In the genomic region with DNA sequence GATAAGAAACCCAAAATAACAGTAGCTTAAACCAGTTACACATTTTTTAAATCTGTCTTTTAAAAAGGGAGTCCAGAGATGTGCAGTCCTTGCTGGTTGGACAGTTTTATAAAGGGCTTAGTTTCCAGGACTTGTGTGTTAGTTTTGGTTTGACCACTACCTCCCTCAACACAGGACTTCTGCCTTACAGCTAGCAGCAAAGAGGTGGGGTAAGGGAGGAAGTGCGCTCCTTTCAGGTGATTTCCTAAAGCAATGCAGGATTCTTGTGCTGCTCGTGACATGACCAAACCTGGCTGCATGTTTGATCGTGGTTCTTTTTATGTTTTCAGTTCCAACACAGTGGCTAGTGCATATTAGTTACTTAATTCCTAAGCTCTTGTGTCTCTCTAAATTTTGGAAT, we compare ENCODE assay signal across 25 cellular contexts.
DNase-seq lines count a peak whose midpoint lies in the region; ATAC-seq and TF ChIP-seq lines count a peak whose summit lies in the region.
"Had no signal": no experiment of that assay in that cellular context is flagged by ENCODE, and none has a peak within 500 bp of the region (broad histone marks: within the 10 kb centered on the region; RNA-seq: fewer than 3 reads in every experiment).

No MANE protein-coding gene starts in this region.

- DNase-seq in NCI-H82 (lab: John Stamatoyannopoulos, UW) (peak; percentile 42), NCI-H82 treated with DMSO at 0.1 percent for 48 hours (lab: John Stamatoyannopoulos, UW; ENCODE audit: unreplicated experiment) (no peak), GM23338 (ENCODE audit: low spot score) (peak; percentile 14), UCSD-AML1 (lab: John Stamatoyannopoulos, UW; ENCODE audit: unreplicated experiment) (peak; percentile 3), esophagus muscularis mucosa (ENCODE audit: extremely low spot score) (no peak)
- no peak for DNase-seq in activated T-cell treated with anti-CD3 and anti-CD28 coated beads, Interleukin-2, amount 50 U/mL, for 4 hours
- DNase-seq in stimulated activated CD4-positive, alpha-beta T cell treated with anti-CD3 and anti-CD28 coated beads, Interleukin-4, amount 100 ng/mL, for 24 hours: no peak
- DNase-seq: activated CD4-positive, alpha-beta T cell treated with anti-CD3 and anti-CD28 coated beads for 48 hours; activated naive CD4-positive, alpha-beta T cell; Calu3; cerebellar nuclear complex; effector CD4-positive, alpha-beta T cell; immature natural killer cell; lower lobe of right lung; naive B cell; NCI-H2029; NCI-H446 treated with DMSO at 0.1 percent for 48 hours; posterior cingulate gyrus; stimulated activated CD4-positive, alpha-beta T cell treated with anti-CD3 and anti-CD28 coated beads, Interleukin-4, amount 100 ng/mL, for 4 hours; SW 1271 had no signal

- H3K4me3 Mint-ChIP-seq in GM23338: no peak overlapping the region
- H3K4me3 Mint-ChIP-seq in activated T-cell treated with anti-CD3 and anti-CD28 coated beads, Interleukin-2, amount 50 U/mL, for 4 hours: no peak overlapping the region
- H3K4me3 Mint-ChIP-seq: B cell, immature natural killer cell, naive B cell had no signal

- no peaks in the 10 kb centered on the region for H3K27me3 ChIP-seq in GM23338 (ENCODE audit: insufficient read depth)
- no peaks in the 10 kb centered on the region for H3K27me3 ChIP-seq in esophagus muscularis mucosa
- H3K27me3 ChIP-seq: ascending aorta, suprapubic skin had no signal

- TF ChIP-seq CTCF in GM23338 (conservative IDR thresholded peaks at IDR 0.05; ENCODE audit: low read depth in 2 of 2) (no peak), esophagus muscularis mucosa (IDR thresholded peaks at IDR 0.05) (no peak)

- no peak for ATAC-seq in GM23338
- ATAC-seq in activated T-cell treated with anti-CD3 and anti-CD28 coated beads, Interleukin-2, amount 50 U/mL, for 4 hours: no peak
- ATAC-seq in SK-N-SH treated with all-trans-retinoic acid at 6 μM for 48 hours: no peak
- ATAC-seq: lower lobe of right lung had no signal

- H3K27me3 Mint-ChIP-seq in GM23338 (ENCODE audit: insufficient read depth, low read depth, poor library complexity): no peaks in the 10 kb centered on the region
- no peaks in the 10 kb centered on the region for H3K27me3 Mint-ChIP-seq in activated T-cell treated with anti-CD3 and anti-CD28 coated beads, Interleukin-2, amount 50 U/mL, for 4 hours (ENCODE audit: low read depth)
- H3K27me3 Mint-ChIP-seq: B cell, naive B cell had no signal

- no peaks in the 10 kb centered on the region for H4K20me1 ChIP-seq in GM23338 (replicated peaks; ENCODE audit: insufficient read depth)

- H3K9me3 Mint-ChIP-seq in GM23338: no peaks in the 10 kb centered on the region
- no peaks in the 10 kb centered on the region for H3K9me3 Mint-ChIP-seq in activated T-cell treated with anti-CD3 and anti-CD28 coated beads, Interleukin-2, amount 50 U/mL, for 4 hours

- H3F3A ChIP-seq in GM23338 (replicated peaks; ENCODE audit: low read depth): no peaks in the 10 kb centered on the region

- intact Hi-C loops in esophagus muscularis mucosa (cut with DNase I): no loop called here

- H3K4me2 ChIP-seq in GM23338: no peak overlapping the region

- no peak overlapping the region for H3K4me3 ChIP-seq in GM23338
- no peak overlapping the region for H3K4me3 ChIP-seq in esophagus muscularis mucosa
- H3K4me3 ChIP-seq: ascending aorta, lower lobe of right lung, suprapubic skin had no signal

- no peak overlapping the region for H3K27ac Mint-ChIP-seq in GM23338
- H3K27ac Mint-ChIP-seq: B cell, immature natural killer cell, naive B cell had no signal

- H2AFZ ChIP-seq in GM23338: no peak overlapping the region

- H3K4me1 ChIP-seq in GM23338 (ENCODE audit: insufficient read depth) (no peaks in the 10 kb centered on the region), esophagus muscularis mucosa (no peaks in the 10 kb centered on the region)
- H3K4me1 ChIP-seq: ascending aorta, lower lobe of right lung, suprapubic skin had no signal

- H3K9me3 ChIP-seq in esophagus muscularis mucosa: no peaks in the 10 kb centered on the region
- H3K9me3 ChIP-seq: ascending aorta, lower lobe of right lung, suprapubic skin had no signal

- 100% methylated on average over 3 of the region's 3 CpGs for WGBS in esophagus muscularis mucosa

- no peaks in the 10 kb centered on the region for H3K79me2 ChIP-seq in GM23338 (replicated peaks; ENCODE audit: insufficient read depth)

- no peak for TF ChIP-seq EP300 in esophagus muscularis mucosa (IDR thresholded peaks at IDR 0.05)

- H3K36me3 Mint-ChIP-seq in GM23338 (ENCODE audit: low read depth): no peaks in the 10 kb centered on the region
- no peaks in the 10 kb centered on the region for H3K36me3 Mint-ChIP-seq in activated T-cell treated with anti-CD3 and anti-CD28 coated beads, Interleukin-2, amount 50 U/mL, for 4 hours (ENCODE audit: insufficient read depth)
- H3K36me3 Mint-ChIP-seq: immature natural killer cell, naive B cell had no signal

- H3K4me1 Mint-ChIP-seq in GM23338: 0 out of 3 replicates have a peak, but pooled peaks cover 5% of the 10 kb centered on the region
- H3K4me1 Mint-ChIP-seq in activated T-cell treated with anti-CD3 and anti-CD28 coated beads, Interleukin-2, amount 50 U/mL, for 4 hours (ENCODE audit: low read depth): no peaks in the 10 kb centered on the region
- H3K4me1 Mint-ChIP-seq: B cell, immature natural killer cell, naive B cell had no signal

- H3K27ac ChIP-seq in GM23338 (ENCODE audit: low read depth): no peak overlapping the region
- H3K27ac ChIP-seq in esophagus muscularis mucosa (replicated peaks in 1 of 4): no peak overlapping the region
- H3K27ac ChIP-seq: 22Rv1, ascending aorta, lower lobe of right lung, suprapubic skin had no signal

- H3K36me3 ChIP-seq in GM23338 (ENCODE audit: insufficient read depth) (no peaks in the 10 kb centered on the region), esophagus muscularis mucosa (no peaks in the 10 kb centered on the region)
- H3K36me3 ChIP-seq: ascending aorta, lower lobe of right lung, suprapubic skin had no signal

- H3K9me2 ChIP-seq in GM23338 (ENCODE audit: insufficient read depth): no peaks in the 10 kb centered on the region

- TF ChIP-seq POLR2A in esophagus muscularis mucosa (IDR thresholded peaks at IDR 0.05; ENCODE audit: low read depth): no peak

TF ChIP-seq in GM23338, 12 proteins besides CTCF, POLR2A, EP300 and RAD21 (continues in another document):
- no peak for TF ChIP-seq EZH2phosphoT487 (IDR thresholded peaks at IDR 0.05; ENCODE audit: unreplicated experiment)

TF ChIP-seq in SK-N-SH treated with all-trans-retinoic acid at 6 μM for 48 hours, 23 proteins besides CTCF, POLR2A, EP300 and RAD21 (continues in another document):
- no peak for TF ChIP-seq ZFP3 (CRISPR knock-in tag; IDR thresholded peaks at IDR 0.05)
- TF ChIP-seq TSHZ2 (CRISPR knock-in tag; IDR thresholded peaks at IDR 0.05): no peak
- no peak for TF ChIP-seq TCF4 (CRISPR knock-in tag; IDR thresholded peaks at IDR 0.05; ENCODE audit: borderline replicate concordance)
- TF ChIP-seq GLIS3 (CRISPR knock-in tag; IDR thresholded peaks at IDR 0.05): no peak
- TF ChIP-seq ZFP30 (CRISPR knock-in tag; IDR thresholded peaks at IDR 0.05): no peak
- TF ChIP-seq ZNF8 (CRISPR knock-in tag; IDR thresholded peaks at IDR 0.05): no peak
- no peak for TF ChIP-seq BACH2 (CRISPR knock-in tag; IDR thresholded peaks at IDR 0.05; ENCODE audit: borderline replicate concordance)
- TF ChIP-seq ZNF565 (CRISPR knock-in tag; conservative IDR thresholded peaks at IDR 0.05; ENCODE audit: low read depth): no peak
- no peak for TF ChIP-seq ZC3H10 (CRISPR knock-in tag; IDR thresholded peaks at IDR 0.05)
- TF ChIP-seq ISL1 (CRISPR knock-in tag; IDR thresholded peaks at IDR 0.05): no peak
- no peak for TF ChIP-seq PPARA (CRISPR knock-in tag; IDR thresholded peaks at IDR 0.05; ENCODE audit: borderline replicate concordance)
- TF ChIP-seq ESRRG (CRISPR knock-in tag; IDR thresholded peaks at IDR 0.05): no peak
- TF ChIP-seq RARB (CRISPR knock-in tag; IDR thresholded peaks at IDR 0.05): no peak
- TF ChIP-seq ZNF70 (CRISPR knock-in tag; IDR thresholded peaks at IDR 0.05): no peak
- TF ChIP-seq PATZ1 (CRISPR knock-in tag; IDR thresholded peaks at IDR 0.05; ENCODE audit: borderline replicate concordance): no peak

Comparison
In these comparisons a context has a peak if more than half of its experiments do, and no peak if none do; other contexts are left out.
1. DNase-seq: peak in NCI-H82 (single experiment), GM23338 (single experiment) and UCSD-AML1 (single experiment); none in NCI-H82 treated with DMSO at 0.1 percent for 48 hours (single experiment), activated T-cell treated with anti-CD3 and anti-CD28 coated beads, Interleukin-2, amount 50 U/mL, for 4 hours (single experiment), stimulated activated CD4-positive, alpha-beta T cell treated with anti-CD3 and anti-CD28 coated beads, Interleukin-4, amount 100 ng/mL, for 24 hours (single experiment) and esophagus muscularis mucosa (single experiment).